ENCODE assay signal across 1 cellular context in genomic region chr2:195657634-195658540, GRCh38.
A peak's percentile ranks its signal among the peaks of the same experiment; 100 is the strongest.
TF ChIP-seq lines count a peak whose summit lies in the region.

No MANE protein-coding gene starts in this region.

TF ChIP-seq in HepG2, 621 proteins besides CTCF, POLR2A, EP300 and RAD21 (continued from another document):
- 0 out of 2 replicates have a peak, but pooled peaks have one; percentile 88 for TF ChIP-seq ZFP37 (CRISPR knock-in tag; IDR thresholded peaks at IDR 0.05; ENCODE audit: borderline replicate concordance)
- no peak for TF ChIP-seq PCBP2 (optimal IDR thresholded peaks at IDR 0.05; ENCODE audit: low read depth, low read length, poor library complexity, severe bottlenecking)
- no peak; the same call in 1 of the 2 replicates for TF ChIP-seq DR1 (CRISPR knock-in tag; IDR thresholded peaks at IDR 0.05)
- peak; percentile 81 for TF ChIP-seq ZNF605 (CRISPR knock-in tag; IDR thresholded peaks at IDR 0.05)
- TF ChIP-seq ZNF646 (CRISPR knock-in tag; IDR thresholded peaks at IDR 0.05), result peak; percentile 46; the same call in 1 of the 2 replicates
- TF ChIP-seq CREM (IDR thresholded peaks at IDR 0.05), result no peak
- no peak for TF ChIP-seq CREM (CRISPR knock-in tag; IDR thresholded peaks at IDR 0.05)
- TF ChIP-seq LCORL (IDR thresholded peaks at IDR 0.05), result no peak
- no peak for TF ChIP-seq LCORL (CRISPR knock-in tag; IDR thresholded peaks at IDR 0.05)
- no peak for TF ChIP-seq NFIC (IDR thresholded peaks at IDR 0.05; ENCODE audit: low read length)
- TF ChIP-seq DBP (CRISPR knock-in tag; IDR thresholded peaks at IDR 0.05; ENCODE audit: not compliant biosample characterization), result no peak
- peak; percentile 79; the same call in 1 of the 2 replicates for TF ChIP-seq ZC3H4 (CRISPR knock-in tag; IDR thresholded peaks at IDR 0.05; ENCODE audit: borderline replicate concordance)
- TF ChIP-seq TBL1XR1 (IDR thresholded peaks at IDR 0.05; ENCODE audit: borderline replicate concordance, low read length, partially characterized antibody), result no peak
- no peak for TF ChIP-seq BRD4 (CRISPR knock-in tag; IDR thresholded peaks at IDR 0.05)
TF ChIP-seq in HepG2: peak in this region for 196.
